ENCODE assay signal across 24 cellular contexts in the genomic region with DNA sequence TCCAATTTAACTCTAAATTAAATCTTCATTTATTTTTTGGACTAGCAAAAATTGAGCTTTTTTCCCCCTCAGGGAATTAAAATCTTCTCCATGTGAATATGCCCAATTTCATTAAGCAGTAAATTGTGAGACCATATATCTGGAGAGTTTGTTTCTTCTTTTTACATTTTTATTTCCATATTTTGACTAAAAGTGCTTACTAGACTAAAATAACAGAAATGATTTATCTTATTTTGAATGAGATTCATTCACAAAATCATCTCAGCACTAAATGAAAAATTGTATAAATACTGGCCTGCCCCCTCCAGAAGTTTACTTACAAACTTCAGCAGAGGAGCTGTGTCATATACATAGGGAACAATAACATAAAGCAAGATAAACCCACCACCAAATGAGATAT.
"Had no signal": no experiment of that assay in that cellular context is flagged by ENCODE, and none has a peak within 500 bp of the region (broad histone marks: within the 10 kb centered on the region; RNA-seq: fewer than 3 reads in every experiment).

No MANE protein-coding gene starts in this region.

- H3K4me3 Mint-ChIP-seq: activated CD8-positive, alpha-beta memory T cell treated with anti-CD3 and anti-CD28 coated beads, Interleukin-2, amount 10 ng/mL, durations not matched to agents 7 days and 5 days; activated CD8-positive, alpha-beta T cell treated with anti-CD3 and anti-CD28 coated beads, Interleukin-2, amount 10 ng/mL, durations not matched to agents 7 days and 5 days; activated T-cell treated with anti-CD3 and anti-CD28 coated beads, Interleukin-2, amount 50 U/mL, for 72 hours; nephron progenitor cell; stimulated activated effector memory CD8-positive, alpha-beta T cell treated with anti-CD3 and anti-CD28 coated beads, Interleukin-12 subunit alpha, Interleukin-12 subunit beta, amount 100 ng/mL, for 72 hours had no signal

- ATAC-seq: activated CD8-positive, alpha-beta memory T cell treated with anti-CD3 and anti-CD28 coated beads, Interleukin-2, amount 10 ng/mL, durations not matched to agents 7 days and 5 days; activated CD8-positive, alpha-beta T cell treated with anti-CD3 and anti-CD28 coated beads, Interleukin-2, amount 10 ng/mL, durations not matched to agents 7 days and 5 days; activated naive CD4-positive, alpha-beta T cell treated with anti-CD3 and anti-CD28 coated beads, Interleukin-2, amount 50 U/mL, for 72 hours; activated T-cell treated with anti-CD3 and anti-CD28 coated beads, Interleukin-2, amount 50 U/mL, for 72 hours; mucosa of descending colon; sciatic nerve; stimulated activated effector memory CD8-positive, alpha-beta T cell treated with anti-CD3 and anti-CD28 coated beads, Interleukin-12 subunit alpha, Interleukin-12 subunit beta, amount 100 ng/mL, for 72 hours had no signal

- H3K4me3 ChIP-seq: esophagus squamous epithelium, left ventricle myocardium inferior, lung, mucosa of descending colon, suprapubic skin, tibial nerve had no signal

- H3K9me3 ChIP-seq: esophagus squamous epithelium, left ventricle myocardium inferior, mucosa of descending colon, neutrophil, suprapubic skin, tibial nerve had no signal

- H3K9me3 Mint-ChIP-seq: activated naive CD4-positive, alpha-beta T cell treated with anti-CD3 and anti-CD28 coated beads, Interleukin-2, amount 50 U/mL, for 72 hours; activated T-cell treated with anti-CD3 and anti-CD28 coated beads, Interleukin-2, amount 50 U/mL, for 72 hours; nephron progenitor cell; stimulated activated effector memory CD8-positive, alpha-beta T cell treated with anti-CD3 and anti-CD28 coated beads, Interleukin-12 subunit alpha, Interleukin-12 subunit beta, amount 100 ng/mL, for 72 hours had no signal

- H3K27me3 ChIP-seq: esophagus squamous epithelium, neutrophil, suprapubic skin, tibial nerve had no signal

- H3K27me3 Mint-ChIP-seq: activated CD8-positive, alpha-beta memory T cell treated with anti-CD3 and anti-CD28 coated beads, Interleukin-2, amount 10 ng/mL, durations not matched to agents 7 days and 5 days; progenitor cell of endocrine pancreas had no signal

- H3K27ac ChIP-seq: esophagus squamous epithelium, left ventricle myocardium inferior, neutrophil, suprapubic skin, tibial nerve had no signal

- H3K36me3 Mint-ChIP-seq: stimulated activated effector memory CD8-positive, alpha-beta T cell treated with anti-CD3 and anti-CD28 coated beads, Interleukin-12 subunit alpha, Interleukin-12 subunit beta, amount 100 ng/mL, for 72 hours had no signal

- H3K36me3 ChIP-seq: left ventricle myocardium inferior, suprapubic skin had no signal

- H3K27ac Mint-ChIP-seq: activated CD8-positive, alpha-beta memory T cell treated with anti-CD3 and anti-CD28 coated beads, Interleukin-2, amount 10 ng/mL, durations not matched to agents 7 days and 5 days; activated CD8-positive, alpha-beta T cell treated with anti-CD3 and anti-CD28 coated beads, Interleukin-2, amount 10 ng/mL, durations not matched to agents 7 days and 5 days; activated naive CD4-positive, alpha-beta T cell treated with anti-CD3 and anti-CD28 coated beads, Interleukin-2, amount 50 U/mL, for 72 hours; activated T-cell treated with anti-CD3 and anti-CD28 coated beads, Interleukin-2, amount 50 U/mL, for 72 hours; stimulated activated effector memory CD8-positive, alpha-beta T cell treated with anti-CD3 and anti-CD28 coated beads, Interleukin-12 subunit alpha, Interleukin-12 subunit beta, amount 100 ng/mL, for 72 hours had no signal

- DNase-seq: activated CD4-positive, alpha-beta T cell treated with anti-CD3 and anti-CD28 coated beads for 1 hour; activated CD8-positive, alpha-beta memory T cell treated with anti-CD3 and anti-CD28 coated beads, Interleukin-2, amount 10 ng/mL, durations not matched to agents 7 days and 5 days; activated CD8-positive, alpha-beta T cell treated with anti-CD3 and anti-CD28 coated beads, Interleukin-2, amount 10 ng/mL, durations not matched to agents 7 days and 5 days; activated naive CD4-positive, alpha-beta T cell; activated T-cell treated with anti-CD3 and anti-CD28 coated beads, Interleukin-2, amount 50 U/mL, for 72 hours; dermis blood vessel endothelial cell; effector CD4-positive, alpha-beta T cell; esophagus squamous epithelium; islet precursor cell; left ventricle myocardium inferior; mesendoderm; mucosa of descending colon; nephron progenitor cell; small intestine; stimulated activated CD4-positive, alpha-beta T cell treated with anti-CD3 and anti-CD28 coated beads, Interleukin-4, amount 100 ng/mL, for 24 hours; T-helper 2 cell had no signal
